Comparison of ENCODE assay signal across 16 cellular contexts in genomic region chr5:77218263-77218662, GRCh38. TPM values are rescaled to one million over a fixed set of nuclear protein-coding genes. Genes with fewer than 3 reads are reported as not detected.
A peak's percentile ranks its signal among the peaks of the same experiment; 100 is the strongest.
DNase-seq lines count a peak whose midpoint lies in the region; ATAC-seq, FAIRE-seq and TF ChIP-seq lines count a peak whose summit lies in the region.
"Had no signal": no experiment of that assay in that cellular context is flagged by ENCODE, and none has a peak within 500 bp of the region (broad histone marks: within the 10 kb centered on the region; RNA-seq: fewer than 3 reads in every experiment).

No MANE protein-coding gene starts in this region.

- H2BK5ac ChIP-seq in H9 (ENCODE audit: insufficient read length, low read length), result no peak overlapping the region

- H3K4me3 ChIP-seq in A673 (ENCODE audit: low read depth, low read length, poor library complexity, severe bottlenecking), result no peak overlapping the region
- no peak overlapping the region for H3K4me3 ChIP-seq in colonic mucosa
- H3K4me3 ChIP-seq: BLaER1, MG63, psoas muscle had no signal

- H3K4me1 ChIP-seq in A673 (ENCODE audit: insufficient read depth, low read length, poor library complexity, severe bottlenecking) (peaks cover 11% of the 10 kb centered on the region), H9 (ENCODE audit: insufficient read depth, low read length) (no peaks in the 10 kb centered on the region), foreskin keratinocyte (no peaks in the 10 kb centered on the region), colonic mucosa (no peaks in the 10 kb centered on the region)
- H3K4me1 ChIP-seq: psoas muscle had no signal

- ATAC-seq in SK-N-SH treated with all-trans-retinoic acid at 6 μM for 48 hours, result peak; percentile 78
- ATAC-seq in foreskin keratinocyte, result peak; percentile 56
- ATAC-seq in effector memory CD8-positive, alpha-beta T cell (replicated peaks), result no peak
- ATAC-seq: psoas muscle, T-cell had no signal

- H3T11ph ChIP-seq in H9 (ENCODE audit: low read length), result no peak overlapping the region

- H2AK5ac ChIP-seq in H9 (ENCODE audit: insufficient read length, low read length), result no peak overlapping the region

- no peak overlapping the region for H4K91ac ChIP-seq in H9 (ENCODE audit: insufficient read length, low read depth, low read length)

- H3K79me1 ChIP-seq in H9 (ENCODE audit: insufficient read depth, low read depth, low read length, poor library complexity, severe bottlenecking), result no peaks in the 10 kb centered on the region

- TF ChIP-seq CTCF in A673 (conservative IDR thresholded peaks at IDR 0.05; ENCODE audit: low read depth, low read length) (0 out of 2 replicates have a peak, but pooled peaks have one; percentile 29), H9 (conservative IDR thresholded peaks at IDR 0.05) (peak; percentile 46), foreskin keratinocyte (conservative IDR thresholded peaks at IDR 0.05) (peak; percentile 4), colonic mucosa (IDR thresholded peaks at IDR 0.05) (no peak)

- CTCF ChIA-PET in A673 (lab: Charles Lee), result no interaction called here

- DNase-seq in A673 (ENCODE audit: low spot score) (no peak), H9 (no peak), foreskin keratinocyte (no peak), colonic mucosa (no peak), RCC 7860 (ENCODE audit: low spot score) (no peak)
- no peak for DNase-seq in effector memory CD8-positive, alpha-beta T cell
- no peak for DNase-seq in activated CD4-positive, alpha-beta T cell treated with anti-CD3 and anti-CD28 coated beads for 48 hours
- DNase-seq: effector memory CD4-positive, alpha-beta T cell; MG63; NCI-H446 treated with DMSO at 0.1 percent for 48 hours; psoas muscle; T-cell had no signal

- H3K18ac ChIP-seq in H9 (ENCODE audit: insufficient read length, low read depth, low read length), result no peak overlapping the region

- intact Hi-C loops in A673 (cut with micrococcal nuclease; ENCODE audit: unreplicated experiment) (no loop called here), colonic mucosa (cut with DNase I) (no loop called here)

- no peak overlapping the region for H3K56ac ChIP-seq in H9 (ENCODE audit: insufficient read length, low read depth, low read length)

- no TSS peak for BruUV-seq in A673 (replicated peaks; lab: Mats Ljungman, UMichigan)

- no peaks in the 10 kb centered on the region for H3K23me2 ChIP-seq in H9 (ENCODE audit: insufficient read length, low read depth, low read length, poor library complexity, severe bottlenecking)

- H2BK15ac ChIP-seq in H9 (ENCODE audit: low read depth, low read length), result no peak overlapping the region

- H3K36me3 ChIP-seq in A673 (ENCODE audit: insufficient read depth, low read length, poor library complexity, severe bottlenecking) (no peaks in the 10 kb centered on the region), colonic mucosa (no peaks in the 10 kb centered on the region)
- H3K36me3 ChIP-seq: BLaER1, MG63 had no signal

- WGBS in H9 (ENCODE audit: extremely low coverage, insufficient read length, low lambda C conversion rate), result no CpG with 5 or more reads among the region's 4 CpGs

- H3K4me2 ChIP-seq in H9 (ENCODE audit: insufficient read depth, insufficient read length, low read length), result no peak overlapping the region
- H3K4me2 ChIP-seq: BLaER1 had no signal

- H3K9me3 ChIP-seq in A673 (ENCODE audit: low read depth, low read length, poor library complexity, severe bottlenecking) (no peaks in the 10 kb centered on the region), H9 (ENCODE audit: control insufficient read depth, low read depth, low read length) (no peaks in the 10 kb centered on the region), colonic mucosa (no peaks in the 10 kb centered on the region)
- H3K9me3 ChIP-seq: BLaER1, MG63, psoas muscle had no signal

- no peak overlapping the region for H3K23ac ChIP-seq in H9 (ENCODE audit: insufficient read length, low read depth, low read length)

- H3K4ac ChIP-seq in H9 (ENCODE audit: low read depth, low read length), result no peak overlapping the region

- H3K4me1 Mint-ChIP-seq in H9, result no peaks in the 10 kb centered on the region
- no peaks in the 10 kb centered on the region for H3K4me1 Mint-ChIP-seq in effector memory CD8-positive, alpha-beta T cell (ENCODE audit: low read depth in 2 of 2)
- H3K4me1 Mint-ChIP-seq: memory B cell had no signal

- no peaks in the 10 kb centered on the region for H4K20me1 ChIP-seq in H9 (ENCODE audit: control insufficient read depth, insufficient read depth, insufficient read length)
- H4K20me1 ChIP-seq: BLaER1 had no signal

- H4K5ac ChIP-seq in H9 (ENCODE audit: insufficient read length, low read depth, low read length), result no peak overlapping the region

- H3K4me3 Mint-ChIP-seq in H9, result no peak overlapping the region
- no peak overlapping the region for H3K4me3 Mint-ChIP-seq in effector memory CD8-positive, alpha-beta T cell
- H3K4me3 Mint-ChIP-seq: memory B cell, T-cell had no signal

- no peaks in the 10 kb centered on the region for H3K36me3 Mint-ChIP-seq in H9 (ENCODE audit: insufficient read depth in 1 of 3, low read depth in 3 of 3)
- H3K36me3 Mint-ChIP-seq in effector memory CD8-positive, alpha-beta T cell (ENCODE audit: insufficient read depth), result peaks cover 4% of the 10 kb centered on the region
- H3K36me3 Mint-ChIP-seq: memory B cell, T-cell had no signal

- FAIRE-seq in RCC 7860 (lab: Jason Lieb, UNC), result no peak

- no peak overlapping the region for H4K8ac ChIP-seq in H9 (replicated peaks; ENCODE audit: insufficient read length, low read depth, low read length)

- no peaks in the 10 kb centered on the region for H3K79me2 ChIP-seq in H9 (ENCODE audit: insufficient read depth, low read length)

- H3K27me3 Mint-ChIP-seq in H9 (ENCODE audit: low read depth), result peaks cover 37% of the 10 kb centered on the region
- H3K27me3 Mint-ChIP-seq in effector memory CD8-positive, alpha-beta T cell, result peaks cover 71 to 88% of the 10 kb centered on the region in 2 donors

- H3K9ac ChIP-seq in H9 (ENCODE audit: extremely low read depth, insufficient read length, low read length) (no peak overlapping the region), colonic mucosa (ENCODE audit: low read depth in 2 of 2, low read length in 2 of 2) (no peak overlapping the region)
- H3K9ac ChIP-seq: BLaER1 had no signal

- H3K27ac Mint-ChIP-seq in H9, result no peak overlapping the region
- H3K27ac Mint-ChIP-seq in effector memory CD8-positive, alpha-beta T cell, result no peak overlapping the region
- H3K27ac Mint-ChIP-seq: memory B cell, T-cell had no signal

- no peak overlapping the region for H2AFZ ChIP-seq in H9 (ENCODE audit: low read length)

- H3K27me3 ChIP-seq in A673 (replicated peaks; ENCODE audit: insufficient read depth, low read depth, low read length, poor library complexity) (peaks cover 14% of the 10 kb centered on the region), H9 (ENCODE audit: insufficient read depth, low read length) (no peaks in the 10 kb centered on the region), foreskin keratinocyte (peaks cover 49% of the 10 kb centered on the region), colonic mucosa (no peaks in the 10 kb centered on the region)
- H3K27me3 ChIP-seq: MG63 had no signal

- no peaks in the 10 kb centered on the region for H3K9me3 Mint-ChIP-seq in H9
- no peaks in the 10 kb centered on the region for H3K9me3 Mint-ChIP-seq in effector memory CD8-positive, alpha-beta T cell
- H3K9me3 Mint-ChIP-seq: memory B cell, T-cell had no signal

- H3K27ac ChIP-seq in A673 (ENCODE audit: low read depth, low read length, poor library complexity, severe bottlenecking), result no peak overlapping the region
- H3K27ac ChIP-seq in H9 (ENCODE audit: insufficient read length, low read depth, low read length), result no peak overlapping the region
- no peak overlapping the region for H3K27ac ChIP-seq in foreskin keratinocyte
- H3K27ac ChIP-seq in colonic mucosa, result no peak overlapping the region
- H3K27ac ChIP-seq: BLaER1, psoas muscle had no signal

- POLR2A ChIA-PET in A673 (lab: Charles Lee; ENCODE audit: low non-redundant PET), result no interaction called here

- H3K14ac ChIP-seq in H9 (ENCODE audit: insufficient read depth, low read length), result no peak overlapping the region

- no peak overlapping the region for H2BK120ac ChIP-seq in H9 (ENCODE audit: low read depth, low read length, poor library complexity, severe bottlenecking)

- H2BK12ac ChIP-seq in H9 (ENCODE audit: insufficient read length, low read depth, low read length), result no peak overlapping the region

- H2BK20ac ChIP-seq in H9 (ENCODE audit: low read depth, low read length, poor library complexity, severe bottlenecking), result no peak overlapping the region

TF ChIP-seq in SK-N-SH treated with all-trans-retinoic acid at 6 μM for 48 hours, 23 proteins besides CTCF, POLR2A, EP300 and RAD21:
- TF ChIP-seq, protein P1, sequence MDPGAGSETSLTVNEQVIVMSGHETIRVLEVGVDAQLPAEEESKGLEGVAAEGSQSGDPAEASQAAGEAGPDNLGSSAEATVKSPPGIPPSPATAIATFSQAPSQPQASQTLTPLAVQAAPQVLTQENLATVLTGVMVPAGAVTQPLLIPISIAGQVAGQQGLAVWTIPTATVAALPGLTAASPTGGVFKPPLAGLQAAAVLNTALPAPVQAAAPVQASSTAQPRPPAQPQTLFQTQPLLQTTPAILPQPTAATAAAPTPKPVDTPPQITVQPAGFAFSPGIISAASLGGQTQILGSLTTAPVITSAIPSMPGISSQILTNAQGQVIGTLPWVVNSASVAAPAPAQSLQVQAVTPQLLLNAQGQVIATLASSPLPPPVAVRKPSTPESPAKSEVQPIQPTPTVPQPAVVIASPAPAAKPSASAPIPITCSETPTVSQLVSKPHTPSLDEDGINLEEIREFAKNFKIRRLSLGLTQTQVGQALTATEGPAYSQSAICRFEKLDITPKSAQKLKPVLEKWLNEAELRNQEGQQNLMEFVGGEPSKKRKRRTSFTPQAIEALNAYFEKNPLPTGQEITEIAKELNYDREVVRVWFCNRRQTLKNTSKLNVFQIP (CRISPR knock-in tag; IDR thresholded peaks at IDR 0.05; ENCODE audit: borderline replicate concordance, low read depth), result no peak
- no peak for TF ChIP-seq ZNF8 (CRISPR knock-in tag; IDR thresholded peaks at IDR 0.05)
- TF ChIP-seq CSDC2 (CRISPR knock-in tag; IDR thresholded peaks at IDR 0.05), result no peak
- TF ChIP-seq OSR1 (CRISPR knock-in tag; IDR thresholded peaks at IDR 0.05), result no peak
- no peak for TF ChIP-seq ARNTL (CRISPR knock-in tag; IDR thresholded peaks at IDR 0.05; ENCODE audit: borderline replicate concordance, low read depth)

RNA-seq across cellular contexts. Expression of gene PDE8B, which starts 7.8 kb away (rescaled TPM):
- 0.69 and 0.85 TPM in 2 replicates for total RNA-seq in A673 (2021)
- total RNA-seq in H9 (2021), result 0.07 TPM in 1 of 2 replicates, not detected in the other
- total RNA-seq in foreskin keratinocyte, result not detected in 2 replicates
- not detected in 2 replicates for polyA plus RNA-seq in foreskin keratinocyte
- 1 to 10 TPM in 1 of 2 donors, under 1 TPM in 1; 0.86 to 1.8 TPM for total RNA-seq in colonic mucosa
- total RNA-seq: activated CD8-positive, alpha-beta memory T cell treated with anti-CD3 and anti-CD28 coated beads for 36 hours had no signal
